Comparison of ENCODE assay signal across 8 cellular contexts in the genomic region with DNA sequence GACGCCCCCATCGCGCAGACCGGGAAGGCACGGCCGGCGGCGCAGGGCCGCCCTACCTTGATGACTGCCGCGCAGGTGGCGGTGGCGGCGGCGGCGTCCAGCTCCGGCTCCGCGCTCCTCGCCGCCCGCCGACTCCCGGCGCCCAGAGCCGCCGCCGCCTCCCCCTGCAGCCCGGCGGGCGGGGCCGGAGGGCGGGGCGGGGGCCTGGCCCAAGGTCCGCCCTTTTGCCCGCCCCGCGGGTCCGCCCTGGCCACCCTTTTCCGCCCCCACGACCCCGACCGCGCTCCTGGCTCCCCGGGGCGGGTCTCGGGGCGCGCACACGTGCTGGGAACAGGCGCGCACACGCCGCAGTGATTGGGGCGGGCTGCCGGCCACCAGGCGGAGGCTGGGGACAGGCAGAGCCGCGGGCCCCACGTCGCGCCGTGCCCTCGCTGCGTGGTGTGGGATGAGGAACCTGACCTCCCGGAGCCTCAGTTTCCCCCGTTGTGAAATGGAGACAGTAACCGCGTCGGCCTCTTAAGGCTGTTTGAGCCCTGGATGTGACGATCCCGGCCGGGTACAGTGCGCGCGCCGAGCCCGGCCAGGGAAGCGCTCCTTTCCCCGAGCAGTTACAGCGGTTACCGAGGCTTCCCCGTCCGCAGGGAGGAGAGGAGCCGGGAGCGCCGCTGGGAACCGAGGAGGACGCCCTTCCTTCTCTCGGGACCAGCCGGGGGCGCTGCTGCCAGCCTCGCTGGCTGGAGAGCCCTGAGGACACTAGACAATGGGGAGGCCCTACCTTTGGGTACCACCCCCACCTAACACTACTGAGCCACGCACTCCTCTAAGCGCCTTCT. TPM values are rescaled to one million over a fixed set of nuclear protein-coding genes. Genes with fewer than 3 reads are reported as not detected.
A peak's percentile ranks its signal among the peaks of the same experiment; 100 is the strongest.
DNase-seq lines count a peak whose midpoint lies in the region; ATAC-seq and TF ChIP-seq lines count a peak whose summit lies in the region.

A gene with protein sequence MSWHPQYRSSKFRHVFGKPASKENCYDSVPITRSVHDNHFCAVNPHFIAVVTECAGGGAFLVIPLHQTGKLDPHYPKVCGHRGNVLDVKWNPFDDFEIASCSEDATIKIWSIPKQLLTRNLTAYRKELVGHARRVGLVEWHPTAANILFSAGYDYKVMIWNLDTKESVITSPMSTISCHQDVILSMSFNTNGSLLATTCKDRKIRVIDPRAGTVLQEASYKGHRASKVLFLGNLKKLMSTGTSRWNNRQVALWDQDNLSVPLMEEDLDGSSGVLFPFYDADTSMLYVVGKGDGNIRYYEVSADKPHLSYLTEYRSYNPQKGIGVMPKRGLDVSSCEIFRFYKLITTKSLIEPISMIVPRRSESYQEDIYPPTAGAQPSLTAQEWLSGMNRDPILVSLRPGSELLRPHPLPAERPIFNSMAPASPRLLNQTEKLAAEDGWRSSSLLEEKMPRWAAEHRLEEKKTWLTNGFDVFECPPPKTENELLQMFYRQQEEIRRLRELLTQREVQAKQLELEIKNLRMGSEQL (minus strand): TSS at position 135 of the 833 bp plus-strand sequence. CDS start 34,977 bp downstream, outside the sequence.

- no peaks in the 10 kb centered on the region for H3K36me3 ChIP-seq in BE2C
- no peaks in the 10 kb centered on the region for H3K36me3 ChIP-seq in fibroblast of lung (ENCODE audit: control insufficient read depth, insufficient read depth, low read length)
- H3K36me3 ChIP-seq in naive thymus-derived CD4-positive, alpha-beta T cell (ENCODE audit: control insufficient read depth in 2 of 3, insufficient read depth in 3 of 3, low read length in 3 of 3): peaks cover 0 to 4% (median 0%) of the 10 kb centered on the region in 3 experiments

- H3K4me2 ChIP-seq in fibroblast of lung (ENCODE audit: extremely low read depth, insufficient read depth, low read length): peak within 1 kb of the TSS; percentile 71

- no peaks in the 10 kb centered on the region for H3K9me3 Mint-ChIP-seq in activated T-helper 1 cell treated with anti-CD3 and anti-CD28 coated beads, Interleukin-12 subunit alpha, Interleukin-12 subunit beta, Interleukin-2, Interleukin-4 antibody, amounts not matched to agents 30 ng/mL and 10 ng/mL and 1 ng/mL, durations not matched to agents 14 hours and 24 hours and 36 hours
- no peaks in the 10 kb centered on the region for H3K9me3 Mint-ChIP-seq in naive thymus-derived CD4-positive, alpha-beta T cell
- H3K9me3 Mint-ChIP-seq in stimulated activated memory B cell treated with anti-CD40 and anti-IgM and Interleukin-4, amounts not matched to agents 10 μg/mL and 1 μg/mL and 100 μg/mL, for 72 hours: no peaks in the 10 kb centered on the region

- H3K27me3 ChIP-seq in BE2C (no peaks in the 10 kb centered on the region), fibroblast of lung (ENCODE audit: control insufficient read depth, insufficient read depth, low read length) (peaks cover 9% of the 10 kb centered on the region)
- H3K27me3 ChIP-seq in naive thymus-derived CD4-positive, alpha-beta T cell (ENCODE audit: control insufficient read depth in 2 of 2, insufficient read depth in 2 of 2, low read length in 2 of 2): no peaks in the 10 kb centered on the region

- no peaks in the 10 kb centered on the region for H4K20me1 ChIP-seq in fibroblast of lung (ENCODE audit: control insufficient read depth, extremely low read depth, insufficient read depth, low read length)

- no peak within 1 kb of the TSS for H3K9ac ChIP-seq in fibroblast of lung (ENCODE audit: insufficient read depth, low read length)

- peaks cover 5% of the 10 kb centered on the region for H3K4me1 ChIP-seq in BE2C
- no peaks in the 10 kb centered on the region for H3K4me1 ChIP-seq in fibroblast of lung (ENCODE audit: control insufficient read depth, extremely low read depth, insufficient read depth, low read length)
- H3K4me1 ChIP-seq in naive thymus-derived CD4-positive, alpha-beta T cell (ENCODE audit: control insufficient read depth in 2 of 2, insufficient read depth in 2 of 2, low read length in 2 of 2): peaks cover 17 to 22% of the 10 kb centered on the region in 2 donors

- peak; percentile 76 for ATAC-seq in GM19351 (IDR thresholded peaks at IDR 0.05; ENCODE audit: unreplicated experiment)
- ATAC-seq in naive thymus-derived CD4-positive, alpha-beta T cell: peak; percentile 86
- peak; percentile 92 for ATAC-seq in stimulated activated memory B cell treated with anti-CD40 and anti-IgM and Interleukin-4, amounts not matched to agents 10 μg/mL and 1 μg/mL and 100 μg/mL, for 72 hours

- H3K36me3 Mint-ChIP-seq in activated T-helper 1 cell treated with anti-CD3 and anti-CD28 coated beads, Interleukin-12 subunit alpha, Interleukin-12 subunit beta, Interleukin-2, Interleukin-4 antibody, amounts not matched to agents 30 ng/mL and 10 ng/mL and 1 ng/mL, durations not matched to agents 14 hours and 24 hours and 36 hours (ENCODE audit: low read depth): no peaks in the 10 kb centered on the region
- H3K36me3 Mint-ChIP-seq in naive thymus-derived CD4-positive, alpha-beta T cell: peaks cover 0 to 4% (median 0%) of the 10 kb centered on the region in 5 donors
- no peaks in the 10 kb centered on the region for H3K36me3 Mint-ChIP-seq in stimulated activated memory B cell treated with anti-CD40 and anti-IgM and Interleukin-4, amounts not matched to agents 10 μg/mL and 1 μg/mL and 100 μg/mL, for 72 hours

- peak within 1 kb of the TSS; percentile 74 for H3K4me3 ChIP-seq in BE2C (ENCODE audit: low read depth, low read length)
- peak within 1 kb of the TSS; percentile 23 to 74 (median 52) for H3K4me3 ChIP-seq in fibroblast of lung (replicated peaks in 1 of 4; ENCODE audit: control extremely low read depth in 1 of 4, insufficient read depth in 1 of 4, low read depth in 3 of 4, low read length in 4 of 4)
- H3K4me3 ChIP-seq in naive thymus-derived CD4-positive, alpha-beta T cell (ENCODE audit: low read length): peak within 1 kb of the TSS; percentile 81

- peak within 1 kb of the TSS; percentile 26 for H2AFZ ChIP-seq in fibroblast of lung (ENCODE audit: low read length)

- H3K4me1 Mint-ChIP-seq in activated T-helper 1 cell treated with anti-CD3 and anti-CD28 coated beads, Interleukin-12 subunit alpha, Interleukin-12 subunit beta, Interleukin-2, Interleukin-4 antibody, amounts not matched to agents 30 ng/mL and 10 ng/mL and 1 ng/mL, durations not matched to agents 14 hours and 24 hours and 36 hours (ENCODE audit: low read depth): peaks cover 16% of the 10 kb centered on the region
- H3K4me1 Mint-ChIP-seq in naive thymus-derived CD4-positive, alpha-beta T cell: peaks cover 12 to 46% (median 41%) of the 10 kb centered on the region in 7 donors
- peaks cover 10% of the 10 kb centered on the region for H3K4me1 Mint-ChIP-seq in stimulated activated memory B cell treated with anti-CD40 and anti-IgM and Interleukin-4, amounts not matched to agents 10 μg/mL and 1 μg/mL and 100 μg/mL, for 72 hours

- H3K27ac ChIP-seq in fibroblast of lung (ENCODE audit: insufficient read depth, low read length): no peak within 1 kb of the TSS
- H3K27ac ChIP-seq in naive thymus-derived CD4-positive, alpha-beta T cell (ENCODE audit: low read depth, low read length): peak within 1 kb of the TSS; percentile 53

- CTCF ChIA-PET in naive thymus-derived CD4-positive, alpha-beta T cell (lab: Charles Lee): interaction anchor here (0.7 to 1.8 kb wide), 9 partner anchors 15 to 147 kb away, joined by 3 to 6 read pairs (median 4); a partner anchor contains a TSS

- POLR2A ChIA-PET in naive thymus-derived CD4-positive, alpha-beta T cell (lab: Charles Lee): interaction anchor here (0.7 to 2.7 kb wide), 14 partner anchors 17 to 95 kb away, joined by 3 to 18 read pairs (median 4); a partner anchor contains a TSS

- DNase-seq in BE2C (peak; percentile 93), HUDEP-2 (lab: John Stamatoyannopoulos, UW; ENCODE audit: unreplicated experiment in 76 of 76) (peak in 69 of 76 experiments; percentile 3 to 80 (median 53)), OCI-M2 (lab: John Stamatoyannopoulos, UW; ENCODE audit: unreplicated experiment) (peak; percentile 25), fibroblast of lung (ENCODE audit: low read depth in 2 of 2) (peak; percentile 58 to 68)
- DNase-seq in activated T-helper 1 cell treated with anti-CD3 and anti-CD28 coated beads, Interleukin-12 subunit alpha, Interleukin-12 subunit beta, Interleukin-2, Interleukin-4 antibody, amounts not matched to agents 30 ng/mL and 10 ng/mL and 1 ng/mL, durations not matched to agents 14 hours and 24 hours and 36 hours (ENCODE audit: low spot score): peak; percentile 66
- peak; percentile 37 to 85 (median 47) for DNase-seq in naive thymus-derived CD4-positive, alpha-beta T cell

- H3K27me3 Mint-ChIP-seq in activated T-helper 1 cell treated with anti-CD3 and anti-CD28 coated beads, Interleukin-12 subunit alpha, Interleukin-12 subunit beta, Interleukin-2, Interleukin-4 antibody, amounts not matched to agents 30 ng/mL and 10 ng/mL and 1 ng/mL, durations not matched to agents 14 hours and 24 hours and 36 hours (ENCODE audit: insufficient read depth): peaks cover 14% of the 10 kb centered on the region
- peaks cover 0 to 17% (median 0%) of the 10 kb centered on the region in 5 donors for H3K27me3 Mint-ChIP-seq in naive thymus-derived CD4-positive, alpha-beta T cell
- H3K27me3 Mint-ChIP-seq in stimulated activated memory B cell treated with anti-CD40 and anti-IgM and Interleukin-4, amounts not matched to agents 10 μg/mL and 1 μg/mL and 100 μg/mL, for 72 hours: no peaks in the 10 kb centered on the region

- peak within 1 kb of the TSS; percentile 6 for H3K27ac Mint-ChIP-seq in activated T-helper 1 cell treated with anti-CD3 and anti-CD28 coated beads, Interleukin-12 subunit alpha, Interleukin-12 subunit beta, Interleukin-2, Interleukin-4 antibody, amounts not matched to agents 30 ng/mL and 10 ng/mL and 1 ng/mL, durations not matched to agents 14 hours and 24 hours and 36 hours
- peak within 1 kb of the TSS; percentile 19 to 90 (median 83) for H3K27ac Mint-ChIP-seq in naive thymus-derived CD4-positive, alpha-beta T cell
- peak within 1 kb of the TSS; percentile 61 for H3K27ac Mint-ChIP-seq in stimulated activated memory B cell treated with anti-CD40 and anti-IgM and Interleukin-4, amounts not matched to agents 10 μg/mL and 1 μg/mL and 100 μg/mL, for 72 hours

- H3K9me3 ChIP-seq in BE2C (no peaks in the 10 kb centered on the region), fibroblast of lung (ENCODE audit: control insufficient read depth, insufficient read depth, low read depth, low read length) (no peaks in the 10 kb centered on the region)
- no peaks in the 10 kb centered on the region for H3K9me3 ChIP-seq in naive thymus-derived CD4-positive, alpha-beta T cell (ENCODE audit: control insufficient read depth in 2 of 3, low read length in 3 of 3)

- peak; percentile 46 for TF ChIP-seq CTCF in BE2C (IDR thresholded peaks at IDR 0.05; ENCODE audit: low read depth, low read length)
- peak; percentile 34 to 57 for TF ChIP-seq CTCF in fibroblast of lung (conservative IDR thresholded peaks at IDR 0.05 in 1 of 2, IDR thresholded peaks at IDR 0.05 in 1 of 2; ENCODE audit: low read depth in 1 of 2, low read length in 2 of 2)

- H3K4me3 Mint-ChIP-seq in activated T-helper 1 cell treated with anti-CD3 and anti-CD28 coated beads, Interleukin-12 subunit alpha, Interleukin-12 subunit beta, Interleukin-2, Interleukin-4 antibody, amounts not matched to agents 30 ng/mL and 10 ng/mL and 1 ng/mL, durations not matched to agents 14 hours and 24 hours and 36 hours: peak within 1 kb of the TSS; percentile 86
- H3K4me3 Mint-ChIP-seq in naive thymus-derived CD4-positive, alpha-beta T cell: peak within 1 kb of the TSS; percentile 76 to 92 (median 86)
- peak within 1 kb of the TSS; percentile 86 for H3K4me3 Mint-ChIP-seq in stimulated activated memory B cell treated with anti-CD40 and anti-IgM and Interleukin-4, amounts not matched to agents 10 μg/mL and 1 μg/mL and 100 μg/mL, for 72 hours

- intact Hi-C loops in activated T-helper 1 cell treated with anti-CD3 and anti-CD28 coated beads, Interleukin-12 subunit alpha, Interleukin-12 subunit beta, Interleukin-2, Interleukin-4 antibody, amounts not matched to agents 30 ng/mL and 10 ng/mL and 1 ng/mL, durations not matched to agents 14 hours and 24 hours and 36 hours (cut with micrococcal nuclease): loop anchor here (1.0 kb wide), 1 partner anchor 63 kb away; a partner anchor contains a TSS
- intact Hi-C loops in naive thymus-derived CD4-positive, alpha-beta T cell (cut with micrococcal nuclease): loop anchor here (1.0 to 5.0 kb wide), 13 partner anchors 14 to 285 kb away; a partner anchor contains a TSS

- no peaks in the 10 kb centered on the region for H3K79me2 ChIP-seq in fibroblast of lung (ENCODE audit: control insufficient read depth, insufficient read depth, low read length)

RNA-seq across cellular contexts. Expression of the gene that starts here (rescaled TPM):
- 27.7 TPM for polyA plus RNA-seq in BE2C (2012; ENCODE audit: insufficient read depth, insufficient read length, low read depth)
- 1.3 TPM in 2 replicates for total RNA-seq in activated T-helper 1 cell treated with anti-CD3 and anti-CD28 coated beads, Interleukin-12 subunit alpha, Interleukin-12 subunit beta, Interleukin-2, Interleukin-4 antibody, amounts not matched to agents 30 ng/mL and 10 ng/mL and 1 ng/mL, durations not matched to agents 14 hours and 24 hours and 36 hours
- total RNA-seq in fibroblast of lung: under 0.01 and 0.50 TPM in 2 replicates
- 0.11 and 0.26 TPM in 2 replicates for polyA plus RNA-seq in fibroblast of lung
- 0.15 and 0.24 TPM in 2 replicates for polyA plus RNA-seq in fibroblast of lung (2012)
- polyA minus RNA-seq in fibroblast of lung (ENCODE audit: low replicate concordance): 0.67 TPM in 1 of 2 replicates, not detected in the other
- 1 to 10 TPM; 3.0 to 9.7 (median 7.7) TPM for total RNA-seq in naive thymus-derived CD4-positive, alpha-beta T cell
- polyA plus RNA-seq in naive thymus-derived CD4-positive, alpha-beta T cell: 1 to 10 TPM; 6.6 to 9.0 TPM

Comparison
In these comparisons a context has a peak if more than half of its experiments do, and no peak if none do; other contexts are left out.
1. Peak in DNase-seq, H3K4me3 ChIP-seq and H3K4me2 ChIP-seq in fibroblast of lung; RNA of the gene not detected or under 1 TPM.
2. DNase-seq: peak in every context shown above with its lines; median percentile 93 in BE2C; 66 in activated T-helper 1 cell treated with anti-CD3 and anti-CD28 coated beads, Interleukin-12 subunit alpha, Interleukin-12 subunit beta, Interleukin-2, Interleukin-4 antibody, amounts not matched to agents 30 ng/mL and 10 ng/mL and 1 ng/mL, durations not matched to agents 14 hours and 24 hours and 36 hours; 63 in fibroblast of lung; 53 in HUDEP-2; 47 in naive thymus-derived CD4-positive, alpha-beta T cell; 25 in OCI-M2.
3. H3K27ac Mint-ChIP-seq: peak in every context shown above with its lines; median percentile 83 in naive thymus-derived CD4-positive, alpha-beta T cell; 61 in stimulated activated memory B cell treated with anti-CD40 and anti-IgM and Interleukin-4, amounts not matched to agents 10 μg/mL and 1 μg/mL and 100 μg/mL, for 72 hours; 6 in activated T-helper 1 cell treated with anti-CD3 and anti-CD28 coated beads, Interleukin-12 subunit alpha, Interleukin-12 subunit beta, Interleukin-2, Interleukin-4 antibody, amounts not matched to agents 30 ng/mL and 10 ng/mL and 1 ng/mL, durations not matched to agents 14 hours and 24 hours and 36 hours.